In genomic region chr12:42507031-42507430, GRCh38 we compare ENCODE assay signal across 17 cellular contexts.
"Had no signal": no experiment of that assay in that cellular context is flagged by ENCODE, and none has a peak within 500 bp of the region (broad histone marks: within the 10 kb centered on the region; RNA-seq: fewer than 3 reads in every experiment).

No MANE protein-coding gene starts in this region.

- H2AFZ ChIP-seq: hepatocyte had no signal

- H3K9me3 ChIP-seq: adrenal gland, esophagus squamous epithelium, lower lobe of right lung, prostate gland, thoracic aorta had no signal

- H3K27me3 ChIP-seq: adrenal gland, esophagus squamous epithelium, hepatocyte had no signal

- H3K27ac ChIP-seq: adrenal gland, esophagus squamous epithelium, hepatocyte, lower lobe of right lung, prostate gland, thoracic aorta had no signal

- H3K36me3 ChIP-seq: adrenal gland, esophagus squamous epithelium, lower lobe of right lung, prostate gland, thoracic aorta had no signal

- H3K4me1 ChIP-seq: adrenal gland, esophagus squamous epithelium, prostate gland had no signal

- H3K4me2 ChIP-seq: hepatocyte had no signal

- ATAC-seq: activated naive CD4-positive, alpha-beta T cell treated with anti-CD3 and anti-CD28 coated beads, Interleukin-2, amount 50 U/mL, for 72 hours; effector memory CD8-positive, alpha-beta T cell; lower lobe of right lung; natural killer cell treated with Interleukin-12 subunit alpha and Interleukin-12 subunit beta and Interleukin-15 and Interleukin-18, amount 100 ng/mL, for 72 hours; sciatic nerve; stimulated activated memory B cell treated with anti-CD40 and anti-IgM and Interleukin-4, amounts not matched to agents 10 μg/mL and 1 μg/mL and 100 μg/mL, for 72 hours had no signal

- H3K4me3 ChIP-seq: adrenal gland, esophagus squamous epithelium, hepatocyte, lower lobe of right lung, prostate gland, thoracic aorta had no signal

- DNase-seq: activated B cell treated with CpG ODN at 0.5 μM for 24 hours; activated CD4-positive, alpha-beta memory T cell treated with anti-CD3 and anti-CD28 coated beads for 36 hours; activated CD4-positive, alpha-beta T cell treated with anti-CD3 and anti-CD28 coated beads for 4 hours; activated gamma-delta T cell treated with Interleukin-2 at 50 U/mL for 16 hours; activated T-cell treated with anti-CD3 and anti-CD28 coated beads for 4 hours; adrenal gland; effector memory CD8-positive, alpha-beta T cell; esophagus squamous epithelium; lower lobe of right lung; stimulated activated CD4-positive, alpha-beta T cell treated with anti-CD3 and anti-CD28 coated beads, Interleukin-4, amount 100 ng/mL, for 24 hours had no signal
